1 cellular context compared by ENCODE assay signal in genomic region chr15:95495033-95495541, GRCh38.
TF ChIP-seq lines count a peak whose summit lies in the region.

No MANE protein-coding gene starts in this region.

TF ChIP-seq in H1, 55 proteins besides CTCF, POLR2A, EP300 and RAD21 (continued from another document):
- no peak for TF ChIP-seq GABPA (IDR thresholded peaks at IDR 0.05; ENCODE audit: borderline replicate concordance, insufficient read depth, low read length)
